Comparison of ENCODE assay signal across 8 cellular contexts in the genomic region with DNA sequence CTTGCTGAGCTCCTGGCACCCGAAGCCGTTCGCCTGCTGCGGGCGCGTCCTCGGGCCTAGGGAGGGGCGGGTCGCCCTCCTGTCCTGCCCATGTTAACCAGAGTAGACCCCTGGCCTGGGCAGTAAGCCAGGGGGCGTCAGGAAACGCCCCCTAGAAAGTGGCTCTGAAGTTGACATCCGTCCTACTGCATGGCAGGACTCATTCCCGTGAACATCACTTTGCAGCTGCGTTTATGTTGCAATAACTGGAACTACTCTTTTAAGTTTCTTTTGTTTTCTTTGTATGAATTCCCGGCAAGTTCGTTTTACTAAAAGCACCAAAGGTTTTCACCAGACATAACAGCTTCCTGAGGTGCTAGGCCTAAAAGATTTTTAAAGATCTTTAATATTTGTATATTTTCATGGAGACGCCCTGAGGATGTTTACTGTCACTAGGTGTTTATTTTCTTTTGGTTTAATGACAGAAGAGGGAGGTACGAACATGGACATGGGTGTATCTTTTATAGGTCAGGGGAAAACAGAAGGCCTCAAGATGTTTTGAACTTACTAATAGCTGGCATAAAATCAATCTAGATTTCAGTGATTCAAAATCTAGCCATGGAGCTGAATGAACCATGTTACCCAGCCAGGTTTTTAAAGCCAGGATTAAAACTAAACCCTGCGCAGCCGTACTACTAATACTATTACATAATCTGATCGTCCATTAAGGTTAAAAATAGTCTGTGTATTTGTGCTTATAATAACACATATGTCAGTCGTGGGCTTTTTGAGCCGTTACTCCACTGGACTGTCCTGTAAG. TPM values are rescaled to one million over a fixed set of nuclear protein-coding genes. Genes with fewer than 3 reads are reported as not detected.
DNase-seq lines count a peak whose midpoint lies in the region; ATAC-seq and TF ChIP-seq lines count a peak whose summit lies in the region.

No MANE protein-coding gene starts in this region.

- no peak for ATAC-seq in HG02759 (IDR thresholded peaks at IDR 0.05; ENCODE audit: unreplicated experiment)
- no peak for ATAC-seq in GM21723 (IDR thresholded peaks at IDR 0.05; ENCODE audit: unreplicated experiment)

- peaks cover 16% of the 10 kb centered on the region; the same call in 1 of the 2 replicates for H3F3A ChIP-seq in MM.1S (ENCODE audit: insufficient read depth, low read length)

- WGBS in iPS DF 6.9 (ENCODE audit: insufficient coverage, insufficient read length) = no CpG with 5 or more reads among the region's 23 CpGs

- H3K27me3 ChIP-seq in MM.1S (replicated peaks; ENCODE audit: insufficient read depth, low read length) = no peaks in the 10 kb centered on the region
- H3K27me3 ChIP-seq in iPS DF 6.9 (ENCODE audit: control insufficient read depth, insufficient read depth, low read length) = no peaks in the 10 kb centered on the region; the same call in 1 of the 2 replicates
- no peaks in the 10 kb centered on the region for H3K27me3 ChIP-seq in skeletal muscle satellite cell (ENCODE audit: control insufficient read depth, insufficient read depth, low read length)

- TF ChIP-seq CTCF in MM.1S (IDR thresholded peaks at IDR 0.05; ENCODE audit: low read length) = no peak

- H3K36me3 ChIP-seq in MM.1S (replicated peaks; ENCODE audit: insufficient read depth, low read length) (no peaks in the 10 kb centered on the region; the same call in 1 of the 2 replicates), iPS DF 6.9 (ENCODE audit: control insufficient read depth, insufficient read depth, low read length) (no peaks in the 10 kb centered on the region), skeletal muscle satellite cell (ENCODE audit: insufficient read depth, low read length) (peaks cover 7% of the 10 kb centered on the region)

- peak overlapping the region; percentile 89 for H3K4me3 ChIP-seq in MM.1S (ENCODE audit: low read length)
- H3K4me3 ChIP-seq in iPS DF 6.9 (ENCODE audit: low read length) = peak overlapping the region; percentile 69
- peak overlapping the region; percentile 98 for H3K4me3 ChIP-seq in skeletal muscle satellite cell (ENCODE audit: low read length)

- peak overlapping the region; percentile 93; the same call in 1 of the 2 replicates for H3K27ac ChIP-seq in MM.1S (ENCODE audit: low read length)
- no peak overlapping the region for H3K27ac ChIP-seq in iPS DF 6.9 (ENCODE audit: low read length)

- DNase-seq in DMS53 (lab: John Stamatoyannopoulos, UW) = peak; percentile 28
- no peak for DNase-seq in DMS53 treated with DMSO at 0.1 percent for 48 hours (lab: John Stamatoyannopoulos, UW; ENCODE audit: unreplicated experiment)
- DNase-seq in MM.1S = peak; percentile 18
- DNase-seq in amniotic epithelial cell (ENCODE audit: low read depth) = peak; percentile 58
- no peak for DNase-seq in iPS DF 6.9 (ENCODE audit: low read depth, low spot score)

- H3K9ac ChIP-seq in MM.1S (ENCODE audit: low read length) (peak overlapping the region; percentile 98), skeletal muscle satellite cell (ENCODE audit: low read depth, low read length) (peak overlapping the region; percentile 90)

- H3K9me2 ChIP-seq in MM.1S (replicated peaks; ENCODE audit: insufficient read depth, low read length) = no peaks in the 10 kb centered on the region

- no peaks in the 10 kb centered on the region for H3K9me3 ChIP-seq in MM.1S (replicated peaks; ENCODE audit: insufficient read depth, low read length)
- no peaks in the 10 kb centered on the region for H3K9me3 ChIP-seq in iPS DF 6.9 (ENCODE audit: control insufficient read depth, insufficient read depth, low read length)
- H3K9me3 ChIP-seq in skeletal muscle satellite cell (replicated peaks; ENCODE audit: low read length) = no peaks in the 10 kb centered on the region

- H3K4me2 ChIP-seq in MM.1S (ENCODE audit: low read depth, low read length) (peak overlapping the region; percentile 88), skeletal muscle satellite cell (ENCODE audit: low read length) (peak overlapping the region; percentile 99)

- H3K4me1 ChIP-seq in MM.1S (ENCODE audit: low read length) (peaks cover 10% of the 10 kb centered on the region; the same call in 1 of the 2 replicates), iPS DF 6.9 (ENCODE audit: control insufficient read depth, insufficient read depth, low read length) (no peaks in the 10 kb centered on the region; the same call in 1 of the 2 replicates), skeletal muscle satellite cell (ENCODE audit: control insufficient read depth, insufficient read depth, low read length) (peaks cover 25% of the 10 kb centered on the region)

- H3K79me2 ChIP-seq in MM.1S (ENCODE audit: low read length) = peaks cover 48% of the 10 kb centered on the region

- peak overlapping the region; percentile 61 for H2AFZ ChIP-seq in MM.1S (ENCODE audit: low read length)

- no peaks in the 10 kb centered on the region for H4K20me1 ChIP-seq in MM.1S (ENCODE audit: insufficient read depth, low read length)

RNA-seq across cellular contexts. Expression of gene C15orf61, which starts 1.0 kb away (rescaled TPM):
- total RNA-seq in skeletal muscle satellite cell (2012; rRNA removed) = 1.7 and 3.8 TPM in 2 replicates

RNA-seq across cellular contexts. Expression of gene MAP2K5, which starts 20.5 kb away (rescaled TPM):
- total RNA-seq in skeletal muscle satellite cell (2012; rRNA removed) = 2.8 and 3.5 TPM in 2 replicates

Comparison
In these comparisons a context has a peak if more than half of its experiments do, and no peak if none do; other contexts are left out.
1. DNase-seq: peak in DMS53 (single experiment), MM.1S (single experiment) and amniotic epithelial cell (single experiment); none in DMS53 treated with DMSO at 0.1 percent for 48 hours (single experiment) and iPS DF 6.9 (single experiment).
2. Peak in every context shown above with its lines, with median percentiles within 50 percentile points of each other: H3K4me3 ChIP-seq.